15 cellular contexts compared by ENCODE assay signal in the genomic region with DNA sequence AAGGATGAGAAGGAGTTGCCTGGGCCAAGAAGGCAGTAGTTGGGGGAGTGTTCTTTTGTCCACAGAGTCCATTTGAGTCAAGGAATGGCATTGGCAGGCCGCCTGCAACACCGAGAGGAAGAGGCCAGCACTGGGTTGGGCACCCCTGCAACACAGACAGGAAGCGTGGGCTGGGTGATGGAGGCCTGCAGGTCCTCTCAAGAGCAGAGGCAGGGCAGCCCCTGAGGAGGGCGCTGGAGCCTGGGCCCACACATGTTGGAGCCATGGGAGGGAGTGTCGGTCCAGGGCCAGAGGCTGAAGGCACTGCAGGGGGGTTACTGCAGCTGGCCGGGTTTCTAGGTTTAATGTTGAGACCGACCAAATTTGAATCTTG.
DNase-seq lines count a peak whose midpoint lies in the region; ATAC-seq and TF ChIP-seq lines count a peak whose summit lies in the region.
"Had no signal": no experiment of that assay in that cellular context is flagged by ENCODE, and none has a peak within 500 bp of the region (broad histone marks: within the 10 kb centered on the region; RNA-seq: fewer than 3 reads in every experiment).

No MANE protein-coding gene starts in this region.

- POLR2A ChIA-PET in naive thymus-derived CD4-positive, alpha-beta T cell (lab: Charles Lee) = interaction anchor here (0.9 to 3.2 kb wide), 3 partner anchors 23 to 262 kb away, joined by 3 to 31 read pairs (median 3); no protein-coding TSS in a partner anchor

- no peaks in the 10 kb centered on the region for H3K36me3 Mint-ChIP-seq in activated naive CD8-positive, alpha-beta T cell treated with anti-CD3 and anti-CD28 coated beads for 36 hours
- no peaks in the 10 kb centered on the region for H3K36me3 Mint-ChIP-seq in naive thymus-derived CD4-positive, alpha-beta T cell
- H3K36me3 Mint-ChIP-seq: IgD-negative memory B cell had no signal

- peak; percentile 16 for DNase-seq in DMS53 (lab: John Stamatoyannopoulos, UW)
- DNase-seq in DMS53 treated with DMSO at 0.1 percent for 48 hours (lab: John Stamatoyannopoulos, UW; ENCODE audit: unreplicated experiment) = no peak
- DNase-seq in GM03348 (ENCODE audit: low spot score) = peak; percentile 31
- DNase-seq in activated naive CD8-positive, alpha-beta T cell treated with anti-CD3 and anti-CD28 coated beads for 36 hours = peak; percentile 33
- DNase-seq in naive thymus-derived CD4-positive, alpha-beta T cell = peak in 1 of 9 donors; percentile 4
- no peak for DNase-seq in ovary
- DNase-seq in MM.1S = no peak
- no peak for DNase-seq in hypothalamus (lab: John Stamatoyannopoulos, UW)
- DNase-seq: COR-L47, NCI-H2029 had no signal

- peak overlapping the region; percentile 59 for H3K27ac Mint-ChIP-seq in activated naive CD8-positive, alpha-beta T cell treated with anti-CD3 and anti-CD28 coated beads for 36 hours
- peak overlapping the region in 5 of 9 donors; percentile 12 to 75 (median 54) for H3K27ac Mint-ChIP-seq in naive thymus-derived CD4-positive, alpha-beta T cell
- H3K27ac Mint-ChIP-seq: activated T-helper 2 cell treated with anti-CD3 and anti-CD28 coated beads, Interferon-gamma antibody, Interleukin-2, Interleukin-4, amounts not matched to agents 10 μg/mL and 5 μg/mL and 100 μg/mL, durations not matched to agents 14 hours and 24 hours and 36 hours; IgD-negative memory B cell had no signal

- intact Hi-C loops in naive thymus-derived CD4-positive, alpha-beta T cell (cut with micrococcal nuclease) = loop anchor here in 1 of 2 donors (10.0 kb wide), 1 partner anchor 116 kb away; no protein-coding TSS in a partner anchor
- intact Hi-C loops in ovary (cut with DNase I) = no loop called here

- no peak overlapping the region for H3K4me3 Mint-ChIP-seq in activated naive CD8-positive, alpha-beta T cell treated with anti-CD3 and anti-CD28 coated beads for 36 hours
- no peak overlapping the region for H3K4me3 Mint-ChIP-seq in naive thymus-derived CD4-positive, alpha-beta T cell
- H3K4me3 Mint-ChIP-seq: IgD-negative memory B cell had no signal

- no peaks in the 10 kb centered on the region for H4K20me1 ChIP-seq in MM.1S (ENCODE audit: insufficient read depth, low read length)

- H3K9me2 ChIP-seq in MM.1S (replicated peaks; ENCODE audit: insufficient read depth, low read length) = no peaks in the 10 kb centered on the region

- ATAC-seq in naive thymus-derived CD4-positive, alpha-beta T cell = no peak

- no peak overlapping the region for H2AFZ ChIP-seq in MM.1S (ENCODE audit: low read length)

- H3K36me3 ChIP-seq in naive thymus-derived CD4-positive, alpha-beta T cell (ENCODE audit: control insufficient read depth in 2 of 3, insufficient read depth in 3 of 3, low read length in 3 of 3) = no peaks in the 10 kb centered on the region
- H3K36me3 ChIP-seq in ovary (no peaks in the 10 kb centered on the region), MM.1S (replicated peaks; ENCODE audit: insufficient read depth, low read length) (no peaks in the 10 kb centered on the region)
- H3K36me3 ChIP-seq: thoracic aorta had no signal

- H3K4me3 ChIP-seq in naive thymus-derived CD4-positive, alpha-beta T cell (ENCODE audit: low read length) = no peak overlapping the region
- no peak overlapping the region for H3K4me3 ChIP-seq in ovary
- no peak overlapping the region for H3K4me3 ChIP-seq in MM.1S (ENCODE audit: low read length)
- H3K4me3 ChIP-seq: thoracic aorta had no signal

- no peaks in the 10 kb centered on the region for H3F3A ChIP-seq in MM.1S (ENCODE audit: insufficient read depth, low read length)

- no peaks in the 10 kb centered on the region for H3K9me3 ChIP-seq in naive thymus-derived CD4-positive, alpha-beta T cell (ENCODE audit: control insufficient read depth in 2 of 3, low read length in 3 of 3)
- H3K9me3 ChIP-seq in ovary = no peaks in the 10 kb centered on the region
- no peaks in the 10 kb centered on the region for H3K9me3 ChIP-seq in MM.1S (replicated peaks; ENCODE audit: insufficient read depth, low read length)
- H3K9me3 ChIP-seq: thoracic aorta had no signal

- CTCF ChIA-PET in naive thymus-derived CD4-positive, alpha-beta T cell (lab: Charles Lee) = interaction anchor here (0.7 to 5.3 kb wide), 20 partner anchors 8 to 316 kb away, joined by 3 to 155 read pairs (median 7); no protein-coding TSS in a partner anchor

- no peaks in the 10 kb centered on the region for H3K79me2 ChIP-seq in MM.1S (ENCODE audit: low read length)

- no peak overlapping the region for H3K9ac ChIP-seq in MM.1S (ENCODE audit: low read length)

- WGBS in ovary, 3 donors = 75 to 78% (median 76%) methylated on average over 7 of the region's 7 CpGs

- no peaks in the 10 kb centered on the region for H3K27me3 Mint-ChIP-seq in activated naive CD8-positive, alpha-beta T cell treated with anti-CD3 and anti-CD28 coated beads for 36 hours
- H3K27me3 Mint-ChIP-seq in naive thymus-derived CD4-positive, alpha-beta T cell = no peaks in the 10 kb centered on the region

- H3K4me1 Mint-ChIP-seq in activated naive CD8-positive, alpha-beta T cell treated with anti-CD3 and anti-CD28 coated beads for 36 hours = peaks cover 20% of the 10 kb centered on the region
- peaks cover 7 to 24% (median 19%) of the 10 kb centered on the region in 7 donors for H3K4me1 Mint-ChIP-seq in naive thymus-derived CD4-positive, alpha-beta T cell

- H3K4me2 ChIP-seq in MM.1S (ENCODE audit: low read depth, low read length) = no peak overlapping the region

- H3K4me1 ChIP-seq in naive thymus-derived CD4-positive, alpha-beta T cell (ENCODE audit: control insufficient read depth in 2 of 2, insufficient read depth in 2 of 2, low read length in 2 of 2) = peaks cover 6 to 14% of the 10 kb centered on the region in 2 donors
- no peaks in the 10 kb centered on the region for H3K4me1 ChIP-seq in ovary (ENCODE audit: insufficient read depth)
- no peaks in the 10 kb centered on the region for H3K4me1 ChIP-seq in MM.1S (ENCODE audit: low read length)

- H3K27me3 ChIP-seq in naive thymus-derived CD4-positive, alpha-beta T cell (ENCODE audit: control insufficient read depth in 2 of 2, insufficient read depth in 2 of 2, low read length in 2 of 2) = no peaks in the 10 kb centered on the region
- H3K27me3 ChIP-seq in ovary = no peaks in the 10 kb centered on the region
- H3K27me3 ChIP-seq in MM.1S (replicated peaks; ENCODE audit: insufficient read depth, low read length) = no peaks in the 10 kb centered on the region

- TF ChIP-seq EP300 in ovary (IDR thresholded peaks at IDR 0.05) = no peak

- H3K9me3 Mint-ChIP-seq in activated naive CD8-positive, alpha-beta T cell treated with anti-CD3 and anti-CD28 coated beads for 36 hours = no peaks in the 10 kb centered on the region
- peaks cover 0 to 3% (median 0%) of the 10 kb centered on the region in 11 donors for H3K9me3 Mint-ChIP-seq in naive thymus-derived CD4-positive, alpha-beta T cell
- H3K9me3 Mint-ChIP-seq: activated T-helper 2 cell treated with anti-CD3 and anti-CD28 coated beads, Interferon-gamma antibody, Interleukin-2, Interleukin-4, amounts not matched to agents 10 μg/mL and 5 μg/mL and 100 μg/mL, durations not matched to agents 14 hours and 24 hours and 36 hours; IgD-negative memory B cell had no signal

- H3K27ac ChIP-seq in naive thymus-derived CD4-positive, alpha-beta T cell (ENCODE audit: low read depth, low read length) = no peak overlapping the region
- H3K27ac ChIP-seq in ovary (no peak overlapping the region), MM.1S (ENCODE audit: low read length) (no peak overlapping the region)
- H3K27ac ChIP-seq: 22Rv1, epithelial cell of prostate had no signal

- no peak for TF ChIP-seq CTCF in ovary (IDR thresholded peaks at IDR 0.05)
- no peak for TF ChIP-seq CTCF in MM.1S (IDR thresholded peaks at IDR 0.05; ENCODE audit: low read length)

- TF ChIP-seq POLR2A in ovary (IDR thresholded peaks at IDR 0.05) = no peak

Comparison
In these comparisons a context has a peak if more than half of its experiments do, and no peak if none do; other contexts are left out.
1. DNase-seq: peak in DMS53 (single experiment), GM03348 (single experiment) and activated naive CD8-positive, alpha-beta T cell treated with anti-CD3 and anti-CD28 coated beads for 36 hours (single experiment); none in DMS53 treated with DMSO at 0.1 percent for 48 hours (single experiment), ovary (0 of 5), MM.1S (single experiment) and hypothalamus (0 of 51).